In genomic region chr5:140249536-140249935, GRCh38 we compare ENCODE assay signal across 23 cellular contexts. TPM values are rescaled to one million over a fixed set of nuclear protein-coding genes. Genes with fewer than 3 reads are reported as not detected.
A peak's percentile ranks its signal among the peaks of the same experiment; 100 is the strongest.
DNase-seq lines count a peak whose midpoint lies in the region; ATAC-seq and TF ChIP-seq lines count a peak whose summit lies in the region.
"Had no signal": no experiment of that assay in that cellular context is flagged by ENCODE, and none has a peak within 500 bp of the region (broad histone marks: within the 10 kb centered on the region; RNA-seq: fewer than 3 reads in every experiment).

No MANE protein-coding gene starts in this region.

- CTCF ChIA-PET in activated CD4-positive, alpha-beta memory T cell treated with anti-CD3 and anti-CD28 coated beads, Interleukin-2, amount 10 ng/mL, durations not matched to agents 7 days and 5 days (lab: Charles Lee): interaction anchor here (28.6 kb wide), 1 partner anchor 97 kb away, joined by 951 read pairs; the partner anchor contains the start of gene HBEGF
- CTCF ChIA-PET in RWPE1 (lab: Yijun Ruan, JAX): interaction anchor here (1.2 kb wide), 1 partner anchor 10 kb away, joined by 3 read pairs; no protein-coding TSS in a partner anchor

- DNase-seq in activated naive CD8-positive, alpha-beta T cell treated with anti-CD3 and anti-CD28 coated beads, Interleukin-2, amount 10 ng/mL, durations not matched to agents 7 days and 5 days: no peak
- no peak for DNase-seq in activated naive CD8-positive, alpha-beta T cell treated with anti-CD3 and anti-CD28 coated beads, Interleukin-2, amount 50 U/mL, for 24 hours
- DNase-seq in HFFc6 (no peak), RWPE1 (ENCODE audit: low spot score) (no peak)
- DNase-seq in activated CD4-positive, alpha-beta memory T cell treated with anti-CD3 and anti-CD28 coated beads, Interleukin-2, amount 10 ng/mL, durations not matched to agents 7 days and 5 days: peak; percentile 33
- DNase-seq in stimulated activated naive B cell treated with anti-CD40 and anti-IgM and Interleukin-4, amounts not matched to agents 10 μg/mL and 1 μg/mL and 100 μg/mL, for 72 hours: no peak
- DNase-seq: activated effector memory CD4-positive, alpha-beta T cell treated with Interleukin-2 at 50 U/mL for 16 hours; effector memory CD4-positive, alpha-beta T cell; foreskin keratinocyte; IMR-90; mesenchymal stem cell; NCI-H1105; NCI-H1930; NCI-H2227 treated with DMSO at 0.1 percent for 48 hours; retina; SHP77; small intestine; stimulated activated naive CD4-positive, alpha-beta T cell had no signal

- TF ChIP-seq CTCF in HFFc6 (IDR thresholded peaks at IDR 0.05) (no peak), RWPE1 (conservative IDR thresholded peaks at IDR 0.05; ENCODE audit: low read depth) (no peak)

- H3K4me3 Mint-ChIP-seq in activated naive CD8-positive, alpha-beta T cell treated with anti-CD3 and anti-CD28 coated beads, Interleukin-2, amount 10 ng/mL, durations not matched to agents 7 days and 5 days: peak overlapping the region; percentile 52
- no peak overlapping the region for H3K4me3 Mint-ChIP-seq in activated naive CD8-positive, alpha-beta T cell treated with anti-CD3 and anti-CD28 coated beads, Interleukin-2, amount 50 U/mL, for 24 hours
- H3K4me3 Mint-ChIP-seq in HFFc6: no peak overlapping the region
- H3K4me3 Mint-ChIP-seq in activated CD4-positive, alpha-beta memory T cell treated with anti-CD3 and anti-CD28 coated beads, Interleukin-2, amount 10 ng/mL, durations not matched to agents 7 days and 5 days: no peak overlapping the region
- no peak overlapping the region for H3K4me3 Mint-ChIP-seq in stimulated activated naive B cell treated with anti-CD40 and anti-IgM and Interleukin-4, amounts not matched to agents 10 μg/mL and 1 μg/mL and 100 μg/mL, for 72 hours
- H3K4me3 Mint-ChIP-seq: CD14-positive monocyte had no signal

- POLR2A ChIA-PET in activated naive CD8-positive, alpha-beta T cell treated with anti-CD3 and anti-CD28 coated beads, Interleukin-2, amount 10 ng/mL, durations not matched to agents 7 days and 5 days (lab: Charles Lee): interaction anchor here (5.9 kb wide), 1 partner anchor 97 kb away, joined by 31 read pairs; the partner anchor contains the start of gene HBEGF
- POLR2A ChIA-PET in activated CD4-positive, alpha-beta memory T cell treated with anti-CD3 and anti-CD28 coated beads, Interleukin-2, amount 10 ng/mL, durations not matched to agents 7 days and 5 days (lab: Charles Lee): interaction anchor here (4.5 to 4.9 kb wide), 2 partner anchors 12 to 102 kb away, joined by 15 to 36 read pairs; no protein-coding TSS in a partner anchor
- POLR2A ChIA-PET in RWPE1 (lab: Yijun Ruan, JAX; ENCODE audit: low non-redundant PET): no interaction called here

- peaks cover 28% of the 10 kb centered on the region for H3K36me3 Mint-ChIP-seq in activated naive CD8-positive, alpha-beta T cell treated with anti-CD3 and anti-CD28 coated beads, Interleukin-2, amount 10 ng/mL, durations not matched to agents 7 days and 5 days
- H3K36me3 Mint-ChIP-seq in activated naive CD8-positive, alpha-beta T cell treated with anti-CD3 and anti-CD28 coated beads, Interleukin-2, amount 50 U/mL, for 24 hours (ENCODE audit: low read depth): peaks cover 19% of the 10 kb centered on the region
- H3K36me3 Mint-ChIP-seq in HFFc6 (ENCODE audit: low read depth): peaks cover 15% of the 10 kb centered on the region
- peaks cover 63% of the 10 kb centered on the region for H3K36me3 Mint-ChIP-seq in activated CD4-positive, alpha-beta memory T cell treated with anti-CD3 and anti-CD28 coated beads, Interleukin-2, amount 10 ng/mL, durations not matched to agents 7 days and 5 days (ENCODE audit: low read depth)
- peaks cover 16 to 27% of the 10 kb centered on the region in 2 donors for H3K36me3 Mint-ChIP-seq in stimulated activated naive B cell treated with anti-CD40 and anti-IgM and Interleukin-4, amounts not matched to agents 10 μg/mL and 1 μg/mL and 100 μg/mL, for 72 hours

- H3K27ac ChIP-seq in RWPE1: no peak overlapping the region
- H3K27ac ChIP-seq: adrenal gland, foreskin keratinocyte had no signal

- H3K27me3 Mint-ChIP-seq in activated naive CD8-positive, alpha-beta T cell treated with anti-CD3 and anti-CD28 coated beads, Interleukin-2, amount 10 ng/mL, durations not matched to agents 7 days and 5 days: no peaks in the 10 kb centered on the region
- H3K27me3 Mint-ChIP-seq in activated naive CD8-positive, alpha-beta T cell treated with anti-CD3 and anti-CD28 coated beads, Interleukin-2, amount 50 U/mL, for 24 hours: no peaks in the 10 kb centered on the region
- no peaks in the 10 kb centered on the region for H3K27me3 Mint-ChIP-seq in HFFc6 (ENCODE audit: insufficient read depth)
- H3K27me3 Mint-ChIP-seq in activated CD4-positive, alpha-beta memory T cell treated with anti-CD3 and anti-CD28 coated beads, Interleukin-2, amount 10 ng/mL, durations not matched to agents 7 days and 5 days: no peaks in the 10 kb centered on the region
- no peaks in the 10 kb centered on the region for H3K27me3 Mint-ChIP-seq in stimulated activated naive B cell treated with anti-CD40 and anti-IgM and Interleukin-4, amounts not matched to agents 10 μg/mL and 1 μg/mL and 100 μg/mL, for 72 hours

- peak; percentile 25 for ATAC-seq in activated naive CD8-positive, alpha-beta T cell treated with anti-CD3 and anti-CD28 coated beads, Interleukin-2, amount 10 ng/mL, durations not matched to agents 7 days and 5 days (ENCODE audit: low read depth)
- ATAC-seq in activated naive CD8-positive, alpha-beta T cell treated with anti-CD3 and anti-CD28 coated beads, Interleukin-2, amount 50 U/mL, for 24 hours: no peak
- ATAC-seq in stimulated activated naive B cell treated with anti-CD40 and anti-IgM and Interleukin-4, amounts not matched to agents 10 μg/mL and 1 μg/mL and 100 μg/mL, for 72 hours (replicated peaks): peak; percentile 29 to 41
- ATAC-seq in HG03025 (IDR thresholded peaks at IDR 0.05; ENCODE audit: low FRiP score, unreplicated experiment): no peak
- ATAC-seq: activated CD4-positive, CD25-positive, alpha-beta regulatory T cell treated with anti-CD3 and anti-CD28 coated beads, Interleukin-2, amount 50 U/mL, for 24 hours; esophagus mucosa; foreskin keratinocyte had no signal

- peaks cover 65% of the 10 kb centered on the region for H3K4me1 Mint-ChIP-seq in activated naive CD8-positive, alpha-beta T cell treated with anti-CD3 and anti-CD28 coated beads, Interleukin-2, amount 10 ng/mL, durations not matched to agents 7 days and 5 days
- H3K4me1 Mint-ChIP-seq in activated naive CD8-positive, alpha-beta T cell treated with anti-CD3 and anti-CD28 coated beads, Interleukin-2, amount 50 U/mL, for 24 hours: peaks cover 38% of the 10 kb centered on the region
- peaks cover 32% of the 10 kb centered on the region for H3K4me1 Mint-ChIP-seq in HFFc6 (ENCODE audit: low read depth)
- peaks cover 54% of the 10 kb centered on the region for H3K4me1 Mint-ChIP-seq in activated CD4-positive, alpha-beta memory T cell treated with anti-CD3 and anti-CD28 coated beads, Interleukin-2, amount 10 ng/mL, durations not matched to agents 7 days and 5 days
- H3K4me1 Mint-ChIP-seq in stimulated activated naive B cell treated with anti-CD40 and anti-IgM and Interleukin-4, amounts not matched to agents 10 μg/mL and 1 μg/mL and 100 μg/mL, for 72 hours: peaks cover 40 to 45% of the 10 kb centered on the region in 2 donors

- no peaks in the 10 kb centered on the region for H3K9me3 Mint-ChIP-seq in activated naive CD8-positive, alpha-beta T cell treated with anti-CD3 and anti-CD28 coated beads, Interleukin-2, amount 10 ng/mL, durations not matched to agents 7 days and 5 days
- H3K9me3 Mint-ChIP-seq in activated naive CD8-positive, alpha-beta T cell treated with anti-CD3 and anti-CD28 coated beads, Interleukin-2, amount 50 U/mL, for 24 hours: no peaks in the 10 kb centered on the region
- H3K9me3 Mint-ChIP-seq in HFFc6: no peaks in the 10 kb centered on the region
- no peaks in the 10 kb centered on the region for H3K9me3 Mint-ChIP-seq in activated CD4-positive, alpha-beta memory T cell treated with anti-CD3 and anti-CD28 coated beads, Interleukin-2, amount 10 ng/mL, durations not matched to agents 7 days and 5 days
- no peaks in the 10 kb centered on the region for H3K9me3 Mint-ChIP-seq in stimulated activated naive B cell treated with anti-CD40 and anti-IgM and Interleukin-4, amounts not matched to agents 10 μg/mL and 1 μg/mL and 100 μg/mL, for 72 hours
- H3K9me3 Mint-ChIP-seq: CD14-positive monocyte had no signal

- peak overlapping the region; percentile 80 for H3K27ac Mint-ChIP-seq in activated naive CD8-positive, alpha-beta T cell treated with anti-CD3 and anti-CD28 coated beads, Interleukin-2, amount 10 ng/mL, durations not matched to agents 7 days and 5 days
- H3K27ac Mint-ChIP-seq in activated naive CD8-positive, alpha-beta T cell treated with anti-CD3 and anti-CD28 coated beads, Interleukin-2, amount 50 U/mL, for 24 hours: no peak overlapping the region
- H3K27ac Mint-ChIP-seq in HFFc6: peak overlapping the region; percentile 48
- peak overlapping the region; percentile 48 for H3K27ac Mint-ChIP-seq in activated CD4-positive, alpha-beta memory T cell treated with anti-CD3 and anti-CD28 coated beads, Interleukin-2, amount 10 ng/mL, durations not matched to agents 7 days and 5 days
- no peak overlapping the region for H3K27ac Mint-ChIP-seq in stimulated activated naive B cell treated with anti-CD40 and anti-IgM and Interleukin-4, amounts not matched to agents 10 μg/mL and 1 μg/mL and 100 μg/mL, for 72 hours

RNA-seq across cellular contexts. Expression of gene PFDN1, which starts 53.4 kb away (rescaled TPM):
- 10 to 100 TPM; 47.7 to 48.3 TPM for total RNA-seq in activated naive CD8-positive, alpha-beta T cell treated with anti-CD3 and anti-CD28 coated beads, Interleukin-2, amount 10 ng/mL, durations not matched to agents 7 days and 5 days
- 10 to 100 TPM; 75.0 to 95.8 (median 89.0) TPM for total RNA-seq in HFFc6 (2021; fragmentation: NEBNext Ultra II Directional; extraction: Animal tissue kit (Norgen Biotek cat#: 25700))
- 10 to 100 TPM; 52.3 to 55.8 TPM for total RNA-seq in activated CD4-positive, alpha-beta memory T cell treated with anti-CD3 and anti-CD28 coated beads, Interleukin-2, amount 10 ng/mL, durations not matched to agents 7 days and 5 days

Comparison
In these comparisons a context has a peak if more than half of its experiments do, and no peak if none do; other contexts are left out.
1. ATAC-seq: peak in activated naive CD8-positive, alpha-beta T cell treated with anti-CD3 and anti-CD28 coated beads, Interleukin-2, amount 10 ng/mL, durations not matched to agents 7 days and 5 days (single experiment) and stimulated activated naive B cell treated with anti-CD40 and anti-IgM and Interleukin-4, amounts not matched to agents 10 μg/mL and 1 μg/mL and 100 μg/mL, for 72 hours (2 of 2); none in activated naive CD8-positive, alpha-beta T cell treated with anti-CD3 and anti-CD28 coated beads, Interleukin-2, amount 50 U/mL, for 24 hours (single experiment) and HG03025 (single experiment).
2. H3K27ac Mint-ChIP-seq: peak in activated naive CD8-positive, alpha-beta T cell treated with anti-CD3 and anti-CD28 coated beads, Interleukin-2, amount 10 ng/mL, durations not matched to agents 7 days and 5 days (single experiment), HFFc6 (single experiment) and activated CD4-positive, alpha-beta memory T cell treated with anti-CD3 and anti-CD28 coated beads, Interleukin-2, amount 10 ng/mL, durations not matched to agents 7 days and 5 days (single experiment); none in activated naive CD8-positive, alpha-beta T cell treated with anti-CD3 and anti-CD28 coated beads, Interleukin-2, amount 50 U/mL, for 24 hours (single experiment) and stimulated activated naive B cell treated with anti-CD40 and anti-IgM and Interleukin-4, amounts not matched to agents 10 μg/mL and 1 μg/mL and 100 μg/mL, for 72 hours (single experiment).